Comparison of ENCODE assay signal across 8 cellular contexts in genomic region chr2:112583497-112584133, GRCh38. TPM values are rescaled to one million over a fixed set of nuclear protein-coding genes. Genes with fewer than 3 reads are reported as not detected.
DNase-seq lines count a peak whose midpoint lies in the region; ATAC-seq and TF ChIP-seq lines count a peak whose summit lies in the region.

No MANE protein-coding gene starts in this region.

- H3K36me3 ChIP-seq in endodermal cell (ENCODE audit: control insufficient read depth, insufficient read depth, low read length): peaks cover 20% of the 10 kb centered on the region

- H3K9me3 ChIP-seq in endodermal cell (ENCODE audit: control insufficient read depth, low read length): no peaks in the 10 kb centered on the region

- H3K4me3 Mint-ChIP-seq in endodermal cell (peak overlapping the region; percentile 91), naive B cell (peak overlapping the region; percentile 91 to 98 (median 96))

- no peaks in the 10 kb centered on the region for H3K27me3 Mint-ChIP-seq in endodermal cell (ENCODE audit: insufficient read depth)
- H3K27me3 Mint-ChIP-seq in naive B cell: no peaks in the 10 kb centered on the region

- peak overlapping the region; percentile 99 for H3K27ac Mint-ChIP-seq in endodermal cell
- H3K27ac Mint-ChIP-seq in naive B cell: peak overlapping the region; percentile 88 to 99 (median 98)

- H3K4me1 ChIP-seq in endodermal cell (ENCODE audit: control insufficient read depth, insufficient read depth, low read length): no peaks in the 10 kb centered on the region

- H3K9me3 Mint-ChIP-seq in endodermal cell: no peaks in the 10 kb centered on the region
- peaks cover 0 to 5% (median 0%) of the 10 kb centered on the region in 7 donors for H3K9me3 Mint-ChIP-seq in naive B cell

- H3K4me3 ChIP-seq in endodermal cell (ENCODE audit: low read length): peak overlapping the region; percentile 92

- H3K36me3 Mint-ChIP-seq in endodermal cell (ENCODE audit: low read depth) (peaks cover 21% of the 10 kb centered on the region), naive B cell (peaks cover 5 to 20% of the 10 kb centered on the region in 2 donors)

- peak overlapping the region; percentile 84 for H3K27ac ChIP-seq in endodermal cell (ENCODE audit: low read depth, low read length)

- H3K9ac ChIP-seq in endodermal cell (ENCODE audit: extremely low read depth, low read length, poor library complexity, severe bottlenecking): peak overlapping the region; percentile 88

- H3K27me3 ChIP-seq in endodermal cell (ENCODE audit: control insufficient read depth, insufficient read depth, low read length, poor library complexity, severe bottlenecking): no peaks in the 10 kb centered on the region

- peak; percentile 11 for ATAC-seq in Right ventricle myocardium superior (ENCODE audit: poor library complexity)
- no peak for ATAC-seq in naive B cell (ENCODE audit: low read depth in 2 of 2)
- ATAC-seq in HG02798 (IDR thresholded peaks at IDR 0.05; ENCODE audit: poor library complexity, unreplicated experiment): no peak
- ATAC-seq in GM19324 (IDR thresholded peaks at IDR 0.05; ENCODE audit: low FRiP score, unreplicated experiment): no peak

- H3K4me1 Mint-ChIP-seq in endodermal cell (peaks cover 13% of the 10 kb centered on the region), naive B cell (peaks cover 28 to 38% (median 33%) of the 10 kb centered on the region in 3 donors)

- WGBS in endodermal cell (ENCODE audit: insufficient coverage in 1 of 2, insufficient read length in 1 of 2), 2 experiments: 41 to 44% methylated on average over 17 to 19 of the region's 19 CpGs

- in situ Hi-C loops in SK-MEL-5 (cut with HindIII; ENCODE audit: low pct_unique_long_range_greater_than_20kb, low sequenced_read_pairs): no loop called here
- in situ Hi-C loops in GM13976 (cut with MboI; ENCODE audit: low sequenced_read_pairs, unreplicated experiment): no loop called here

- DNase-seq in Right ventricle myocardium superior (no peak), cardiac septum (ENCODE audit: low spot score) (no peak), SK-MEL-5 (ENCODE audit: low read depth, low spot score) (peak; percentile 55), endodermal cell (no peak), naive B cell (no peak), GM13976 (ENCODE audit: low spot score) (no peak)

- TF ChIP-seq CTCF in endodermal cell (conservative IDR thresholded peaks at IDR 0.05) (no peak), GM13976 (IDR thresholded peaks at IDR 0.05; ENCODE audit: borderline replicate concordance, control extremely low read depth, extremely low read depth, insufficient read depth, missing control alignments) (no peak)

- intact Hi-C loops in Right ventricle myocardium superior (cut with DNase I): loop anchor here (2.0 to 5.0 kb wide), 2 partner anchors 41 to 101 kb away; partner anchors contain the start of genes POLR1B and TTL
- intact Hi-C loops in cardiac septum (cut with DNase I): loop anchor here (1.0 to 5.0 kb wide), 3 partner anchors 41 to 326 kb away; partner anchors contain the start of genes POLR1B and ZC3H8

RNA-seq across cellular contexts. Expression of gene CHCHD5, which starts 0.8 kb away (rescaled TPM):
- total RNA-seq in Right ventricle myocardium superior: 18.7 TPM
- 24.9 TPM for total RNA-seq in cardiac septum
- total RNA-seq in SK-MEL-5 (2014; rRNA removed; shearing (Covaris generic)): 17.0 and 25.2 TPM in 2 replicates
- polyA plus RNA-seq in SK-MEL-5 (2015; cell fraction: cytosol; rRNA removed): 47.6 and 53.3 TPM in 2 replicates
- polyA plus RNA-seq in SK-MEL-5 (2015; cell fraction: nucleus; rRNA removed): 3.9 and 14.6 TPM in 2 replicates
- 10 to 100 TPM; 39.1 to 48.2 TPM for total RNA-seq in endodermal cell
- 48.5 TPM for polyA plus RNA-seq in endodermal cell (2013, experiment 1 of 2)
- polyA plus RNA-seq in endodermal cell (2013, experiment 2 of 2): 44.5 TPM
- 10 to 100 TPM; 34.0 to 53.0 (median 43.6) TPM for polyA plus RNA-seq in naive B cell (ENCODE audit: low read depth in 6 of 6)

RNA-seq across cellular contexts. Expression of gene POLR1B, which starts 41.4 kb away (rescaled TPM):
- total RNA-seq in Right ventricle myocardium superior: 9.1 TPM
- total RNA-seq in cardiac septum: 10.1 TPM
- total RNA-seq in SK-MEL-5 (2014; rRNA removed; shearing (Covaris generic)): 30.8 and 32.0 TPM in 2 replicates
- 27.4 and 29.5 TPM in 2 replicates for polyA plus RNA-seq in SK-MEL-5 (2015; cell fraction: cytosol; rRNA removed)
- 35.4 and 60.2 TPM in 2 replicates for polyA plus RNA-seq in SK-MEL-5 (2015; cell fraction: nucleus; rRNA removed)
- total RNA-seq in endodermal cell: 10 to 100 TPM; 25.6 to 31.9 TPM
- 13.9 TPM for polyA plus RNA-seq in endodermal cell (2013, experiment 1 of 2)
- polyA plus RNA-seq in endodermal cell (2013, experiment 2 of 2): 14.1 TPM
- polyA plus RNA-seq in naive B cell (ENCODE audit: low read depth in 6 of 6): 10 to 100 TPM; 15.3 to 25.5 (median 17.5) TPM
